Comparison of ENCODE assay signal across 35 cellular contexts in genomic region chr12:108438687-108439086, GRCh38.
"Had no signal": no experiment of that assay in that cellular context is flagged by ENCODE, and none has a peak within 500 bp of the region (broad histone marks: within the 10 kb centered on the region; RNA-seq: fewer than 3 reads in every experiment).

No MANE protein-coding gene starts in this region.

- H3K4me3 ChIP-seq: MG63 had no signal

- DNase-seq: Karpas-422, Kasumi-1, MG63, MM.1S, MV-4-11, NCI-H1048, NCI-H1092, NCI-H1092 treated with DMSO at 0.1 percent for 48 hours, NCI-H1105, NCI-H1105 treated with DMSO at 0.1 percent for 48 hours, NCI-H1417, NCI-H1417 treated with DMSO at 0.1 percent for 48 hours, NCI-H1436, NCI-H1436 treated with DMSO at 0.1 percent for 48 hours, NCI-H146, NCI-H1694, NCI-H1694 treated with DMSO at 0.1 percent for 48 hours, NCI-H187, NCI-H187 treated with DMSO at 0.1 percent for 48 hours, NCI-H1930, NCI-H2029, NCI-H2029 treated with DMSO at 0.1 percent for 48 hours, NCI-H2081, NCI-H2081 treated with DMSO at 0.1 percent for 48 hours, NCI-H2107, NCI-H2171, NCI-H2171 treated with DMSO at 0.1 percent for 48 hours, NCI-H2227 treated with DMSO at 0.1 percent for 48 hours, NCI-H226, NCI-H345, NCI-H446, NCI-H446 treated with DMSO at 0.1 percent for 48 hours, NCI-H510A, NCI-H510A treated with DMSO at 0.1 percent for 48 hours, NCI-H524 had no signal

- H3K9me3 ChIP-seq: MG63 had no signal

- H3K27me3 ChIP-seq: MG63 had no signal

- H3K36me3 ChIP-seq: MG63 had no signal
